Comparison of ENCODE assay signal across 11 cellular contexts in genomic region chr5:14873093-14873492, GRCh38. TPM values are rescaled to one million over a fixed set of nuclear protein-coding genes. Genes with fewer than 3 reads are reported as not detected.
DNase-seq lines count a peak whose midpoint lies in the region; ATAC-seq, FAIRE-seq and TF ChIP-seq lines count a peak whose summit lies in the region.
"Had no signal": no experiment of that assay in that cellular context is flagged by ENCODE, and none has a peak within 500 bp of the region (broad histone marks: within the 10 kb centered on the region; RNA-seq: fewer than 3 reads in every experiment).

No MANE protein-coding gene starts in this region.

- no peak for ATAC-seq in activated naive CD8-positive, alpha-beta T cell treated with anti-CD3 and anti-CD28 coated beads, Interleukin-2, amount 10 ng/mL, durations not matched to agents 7 days and 5 days (ENCODE audit: low read depth)
- ATAC-seq in GM19395 (IDR thresholded peaks at IDR 0.05; ENCODE audit: unreplicated experiment): no peak

- H3K9me3 ChIP-seq in mammary epithelial cell (replicated peaks; ENCODE audit: insufficient read depth, low read length) (no peaks in the 10 kb centered on the region), thyroid gland (no peaks in the 10 kb centered on the region)
- H3K9me3 ChIP-seq: BE2C had no signal

- no peak for DNase-seq in mammary epithelial cell
- DNase-seq in MCF 10A (ENCODE audit: unreplicated experiment): no peak
- no peak for DNase-seq in activated naive CD8-positive, alpha-beta T cell treated with anti-CD3 and anti-CD28 coated beads, Interleukin-2, amount 10 ng/mL, durations not matched to agents 7 days and 5 days
- DNase-seq in mesothelial cell of epicardium (ENCODE audit: low spot score in 2 of 2, unreplicated experiment in 2 of 2): no peak
- no peak for DNase-seq in thyroid gland
- DNase-seq in GM13977 (ENCODE audit: low spot score): no peak
- no peak for DNase-seq in RCC 7860 (ENCODE audit: low spot score)
- DNase-seq: NCI-H226, SW 1271 had no signal

- H3K36me3 Mint-ChIP-seq in MCF 10A (ENCODE audit: insufficient read depth, unreplicated experiment) (peaks cover 6% of the 10 kb centered on the region), mesothelial cell of epicardium (no peaks in the 10 kb centered on the region)
- no peaks in the 10 kb centered on the region for H3K36me3 Mint-ChIP-seq in activated naive CD8-positive, alpha-beta T cell treated with anti-CD3 and anti-CD28 coated beads, Interleukin-2, amount 10 ng/mL, durations not matched to agents 7 days and 5 days

- no peaks in the 10 kb centered on the region for H4K20me1 ChIP-seq in mammary epithelial cell (ENCODE audit: insufficient read depth, low read length)

- FAIRE-seq in RCC 7860 (lab: Jason Lieb, UNC): no peak

- H3K27ac ChIP-seq in mammary epithelial cell (ENCODE audit: insufficient read depth, low read depth, low read length) (no peak overlapping the region), thyroid gland (peak overlapping the region; percentile 93 to 95 (median 94))

- CTCF ChIA-PET in mammary epithelial cell (lab: Charles Lee; ENCODE audit: low non-redundant PET): no interaction called here
- CTCF ChIA-PET in MCF 10A (lab: Yijun Ruan, JAX): interaction anchor here (0.6 to 1.2 kb wide), 6 partner anchors 8 to 214 kb away, joined by 3 to 6 read pairs (median 3); no protein-coding TSS in a partner anchor

- dilution Hi-C loops in mammary epithelial cell (cut with HindIII; ENCODE audit: low sequenced_read_pairs): no loop called here

- no peaks in the 10 kb centered on the region for H3K27me3 ChIP-seq in mammary epithelial cell (ENCODE audit: insufficient read depth, low read length)
- H3K27me3 ChIP-seq in thyroid gland: no peaks in the 10 kb centered on the region
- H3K27me3 ChIP-seq: BE2C had no signal

- H3K9ac ChIP-seq in mammary epithelial cell (ENCODE audit: insufficient read depth, low read length): no peak overlapping the region

- no peak overlapping the region for H2AFZ ChIP-seq in mammary epithelial cell (ENCODE audit: low read depth, low read length)

- no peak for TF ChIP-seq POLR2A in thyroid gland (IDR thresholded peaks at IDR 0.05)

- H3K9me3 Mint-ChIP-seq in MCF 10A (ENCODE audit: unreplicated experiment) (no peaks in the 10 kb centered on the region), mesothelial cell of epicardium (no peaks in the 10 kb centered on the region)
- H3K9me3 Mint-ChIP-seq in activated naive CD8-positive, alpha-beta T cell treated with anti-CD3 and anti-CD28 coated beads, Interleukin-2, amount 10 ng/mL, durations not matched to agents 7 days and 5 days: no peaks in the 10 kb centered on the region

- H3K4me1 Mint-ChIP-seq in MCF 10A (ENCODE audit: insufficient read depth, unreplicated experiment) (peaks cover 15% of the 10 kb centered on the region), mesothelial cell of epicardium (peaks cover 26% of the 10 kb centered on the region)
- peaks cover 25% of the 10 kb centered on the region for H3K4me1 Mint-ChIP-seq in activated naive CD8-positive, alpha-beta T cell treated with anti-CD3 and anti-CD28 coated beads, Interleukin-2, amount 10 ng/mL, durations not matched to agents 7 days and 5 days

- H3K27me3 Mint-ChIP-seq in MCF 10A (ENCODE audit: insufficient read depth, unreplicated experiment) (no peaks in the 10 kb centered on the region), mesothelial cell of epicardium (ENCODE audit: low read depth) (peaks cover 26% of the 10 kb centered on the region)
- H3K27me3 Mint-ChIP-seq in activated naive CD8-positive, alpha-beta T cell treated with anti-CD3 and anti-CD28 coated beads, Interleukin-2, amount 10 ng/mL, durations not matched to agents 7 days and 5 days: peaks cover 7% of the 10 kb centered on the region

- H3K27ac Mint-ChIP-seq in MCF 10A (ENCODE audit: low read depth, unreplicated experiment) (no peak overlapping the region), mesothelial cell of epicardium (no peak overlapping the region)
- H3K27ac Mint-ChIP-seq in activated naive CD8-positive, alpha-beta T cell treated with anti-CD3 and anti-CD28 coated beads, Interleukin-2, amount 10 ng/mL, durations not matched to agents 7 days and 5 days: no peak overlapping the region

- H3K4me3 ChIP-seq in mammary epithelial cell (replicated peaks in 1 of 3; ENCODE audit: insufficient read depth in 1 of 3, low read depth in 2 of 3, low read length in 3 of 3) (no peak overlapping the region), thyroid gland (replicated peaks in 1 of 3) (no peak overlapping the region)

- H3K4me2 ChIP-seq in mammary epithelial cell (ENCODE audit: insufficient read depth, low read depth, low read length): peak overlapping the region; percentile 98

- no TSS peak for BruUV-seq in mammary epithelial cell (replicated peaks; lab: Mats Ljungman, UMichigan)
- no TSS peak for BruUV-seq in MCF 10A (replicated peaks; lab: Mats Ljungman, UMichigan)

- POLR2A ChIA-PET in MCF 10A (lab: Yijun Ruan, JAX): interaction anchor here (0.6 to 1.1 kb wide), 6 partner anchors 11 to 136 kb away, joined by 3 to 8 read pairs (median 4); no protein-coding TSS in a partner anchor
- POLR2A ChIA-PET in activated naive CD8-positive, alpha-beta T cell treated with anti-CD3 and anti-CD28 coated beads, Interleukin-2, amount 10 ng/mL, durations not matched to agents 7 days and 5 days (lab: Charles Lee): interaction anchor here (1.2 to 1.6 kb wide), 2 partner anchors 120 to 507 kb away, joined by 3 to 4 read pairs; no protein-coding TSS in a partner anchor

- TF ChIP-seq CTCF in mammary epithelial cell (conservative IDR thresholded peaks at IDR 0.05 in 1 of 2, IDR thresholded peaks at IDR 0.05 in 1 of 2; ENCODE audit: extremely low read depth in 1 of 2, insufficient read depth in 1 of 2, low read depth in 1 of 2, low read length in 2 of 2): no peak
- no peak for TF ChIP-seq CTCF in MCF 10A (IDR thresholded peaks at IDR 0.05; ENCODE audit: unreplicated experiment)
- no peak for TF ChIP-seq CTCF in mesothelial cell of epicardium (IDR thresholded peaks at IDR 0.05; ENCODE audit: unreplicated experiment)
- no peak for TF ChIP-seq CTCF in thyroid gland (IDR thresholded peaks at IDR 0.05)
- TF ChIP-seq CTCF in GM13977 (IDR thresholded peaks at IDR 0.05; ENCODE audit: extremely low read depth, insufficient read depth, missing control alignments): no peak

- H3K4me3 Mint-ChIP-seq in MCF 10A (ENCODE audit: unreplicated experiment): no peak overlapping the region
- peak overlapping the region; percentile 90 for H3K4me3 Mint-ChIP-seq in activated naive CD8-positive, alpha-beta T cell treated with anti-CD3 and anti-CD28 coated beads, Interleukin-2, amount 10 ng/mL, durations not matched to agents 7 days and 5 days
- H3K4me3 Mint-ChIP-seq in mesothelial cell of epicardium: peak overlapping the region; percentile 81

- H3K4me1 ChIP-seq in mammary epithelial cell (ENCODE audit: insufficient read depth, low read length) (peaks cover 19% of the 10 kb centered on the region), thyroid gland (peaks cover 4 to 8% of the 10 kb centered on the region in 2 donors)

- intact Hi-C loops in mammary epithelial cell (cut with micrococcal nuclease) (loop anchor here (5.0 kb wide), 2 partner anchors 131 to 186 kb away; no protein-coding TSS in a partner anchor), MCF 10A (cut with micrococcal nuclease) (no loop called here), thyroid gland (cut with DNase I) (loop anchor here (5.0 kb wide), 1 partner anchor 129 kb away; no protein-coding TSS in a partner anchor)

- H3K36me3 ChIP-seq in mammary epithelial cell (ENCODE audit: insufficient read depth, low read length) (no peaks in the 10 kb centered on the region), thyroid gland (no peaks in the 10 kb centered on the region)
- H3K36me3 ChIP-seq: BE2C had no signal

- 80% methylated on average over 9 of the region's 9 CpGs for WGBS in mammary epithelial cell (ENCODE audit: low coverage, missing lambda C conversion rate)
- WGBS in thyroid gland, 2 donors: 81 to 87% methylated on average over 9 of the region's 9 CpGs

- H3K79me2 ChIP-seq in mammary epithelial cell (ENCODE audit: insufficient read depth, low read length): peaks cover 32% of the 10 kb centered on the region

- in situ Hi-C loops in mammary epithelial cell (cut with MboI; ENCODE audit: low sequenced_read_pairs in 2 of 2) (no loop called here), GM13977 (cut with MboI; ENCODE audit: low pct_unique_long_range_greater_than_20kb, low sequenced_read_pairs, unreplicated experiment) (no loop called here)

RNA-seq across cellular contexts. Expression of gene ANKH, which starts 1.5 kb away (rescaled TPM):
- 100 to 1,000 TPM in 1 of 2 donors, 10 to 100 TPM in 1; 77.8 to 138 TPM for total RNA-seq in mammary epithelial cell
- 46.9 TPM for polyA plus RNA-seq in mammary epithelial cell
- polyA minus RNA-seq in mammary epithelial cell: 193 TPM
- 51.3 and 65.7 TPM in 2 replicates for total RNA-seq in MCF 10A (2022)
- total RNA-seq in activated naive CD8-positive, alpha-beta T cell treated with anti-CD3 and anti-CD28 coated beads, Interleukin-2, amount 10 ng/mL, durations not matched to agents 7 days and 5 days: 10 to 100 TPM; 52.4 to 55.5 TPM
- total RNA-seq in mesothelial cell of epicardium: 39.1 to 39.7 TPM (median 39.4 TPM) in 3 replicates
- 10 to 100 TPM; 31.2 to 55.2 (median 34.7) TPM for total RNA-seq in thyroid gland
